10 cellular contexts compared by ENCODE assay signal in the genomic region with DNA sequence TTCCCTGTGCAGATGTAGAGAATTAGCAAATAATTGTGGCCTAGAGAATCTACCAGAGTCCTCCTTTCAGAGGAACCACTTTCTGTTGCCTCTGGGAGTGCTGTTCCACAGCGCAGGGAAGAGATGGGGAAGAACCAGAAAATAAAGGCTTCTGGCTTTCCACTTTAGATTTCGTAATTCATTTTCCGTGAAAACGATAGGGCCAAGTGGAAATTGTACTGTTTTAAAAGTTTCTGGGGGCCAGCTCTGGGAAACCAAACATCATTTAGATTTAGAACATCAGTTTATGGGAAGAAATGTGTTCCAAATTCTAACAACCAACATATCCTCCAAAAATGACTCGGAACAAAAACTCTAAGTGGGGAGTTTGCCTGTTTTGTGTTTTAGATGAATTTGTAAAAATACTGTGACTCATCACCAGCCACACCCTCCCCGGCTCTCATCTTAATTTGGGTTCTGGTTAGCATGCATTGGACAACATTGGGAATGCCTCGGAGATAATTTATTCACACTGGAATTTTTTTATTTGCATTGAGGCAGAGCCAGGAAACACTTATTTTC.
DNase-seq lines count a peak whose midpoint lies in the region; ATAC-seq and TF ChIP-seq lines count a peak whose summit lies in the region.
"Had no signal": no experiment of that assay in that cellular context is flagged by ENCODE, and none has a peak within 500 bp of the region (broad histone marks: within the 10 kb centered on the region; RNA-seq: fewer than 3 reads in every experiment).

No MANE protein-coding gene starts in this region.

- H2BK12ac ChIP-seq in H9 (ENCODE audit: insufficient read length, low read depth, low read length): no peak overlapping the region

- H2AK5ac ChIP-seq in H9 (ENCODE audit: insufficient read length, low read length): no peak overlapping the region

- ATAC-seq in heart left ventricle: peak in 3 of 4 donors; percentile 45 to 75 (median 68)

- H3K9me3 ChIP-seq in H9 (ENCODE audit: control insufficient read depth, low read depth, low read length) (no peaks in the 10 kb centered on the region), adipocyte (ENCODE audit: control insufficient read depth, low read length) (no peaks in the 10 kb centered on the region), heart left ventricle (no peaks in the 10 kb centered on the region), smooth muscle cell (replicated peaks; ENCODE audit: low read depth) (no peaks in the 10 kb centered on the region)

- H3K27ac ChIP-seq in H9 (ENCODE audit: insufficient read length, low read depth, low read length) (no peak overlapping the region), heart left ventricle (peak overlapping the region in 10 of 12 donors; percentile 6 to 80 (median 58)), smooth muscle cell (ENCODE audit: low read depth) (peak overlapping the region; percentile 30)

- no peak for TF ChIP-seq POLR2A in heart left ventricle (IDR thresholded peaks at IDR 0.05)

- no peaks in the 10 kb centered on the region for H3K23me2 ChIP-seq in H9 (ENCODE audit: insufficient read length, low read depth, low read length, poor library complexity, severe bottlenecking)

- H3K79me1 ChIP-seq in H9 (ENCODE audit: insufficient read depth, low read depth, low read length, poor library complexity, severe bottlenecking): no peaks in the 10 kb centered on the region

- no peak overlapping the region for H2AFZ ChIP-seq in H9 (ENCODE audit: low read length)
- peak overlapping the region; percentile 64 for H2AFZ ChIP-seq in smooth muscle cell (ENCODE audit: low read depth)

- no peak overlapping the region for H2BK120ac ChIP-seq in H9 (ENCODE audit: low read depth, low read length, poor library complexity, severe bottlenecking)

- no peaks in the 10 kb centered on the region for H3K27me3 ChIP-seq in H9 (ENCODE audit: insufficient read depth, low read length)
- H3K27me3 ChIP-seq in adipocyte (replicated peaks; ENCODE audit: control insufficient read depth, insufficient read depth, low read length): no peaks in the 10 kb centered on the region
- H3K27me3 ChIP-seq in heart left ventricle: no peaks in the 10 kb centered on the region
- H3K27me3 ChIP-seq in smooth muscle cell (ENCODE audit: low read depth): no peaks in the 10 kb centered on the region

- H3K4me3 ChIP-seq in adipocyte (ENCODE audit: low read length) (peak overlapping the region; percentile 51), heart left ventricle (no peak overlapping the region), smooth muscle cell (no peak overlapping the region)

- H3F3A ChIP-seq in smooth muscle cell (ENCODE audit: low read depth): no peaks in the 10 kb centered on the region

- peaks cover 8 to 10% of the 10 kb centered on the region in 2 experiments for H3K4me1 Mint-ChIP-seq in H9

- TF ChIP-seq CTCF in H9 (conservative IDR thresholded peaks at IDR 0.05) (peak; percentile 38; the same call in 1 of the 3 replicates), heart left ventricle (IDR thresholded peaks at IDR 0.05) (peak in 10 of 12 donors; percentile 8 to 60 (median 36)), smooth muscle cell (IDR thresholded peaks at IDR 0.05; ENCODE audit: borderline replicate concordance, insufficient read depth, poor library complexity, severe bottlenecking) (peak; percentile 19)

- no peaks in the 10 kb centered on the region for H4K20me1 ChIP-seq in H9 (ENCODE audit: control insufficient read depth, insufficient read depth, insufficient read length)
- no peaks in the 10 kb centered on the region for H4K20me1 ChIP-seq in smooth muscle cell (ENCODE audit: low read depth)

- no peak overlapping the region for H3K4ac ChIP-seq in H9 (ENCODE audit: low read depth, low read length)

- H3K36me3 Mint-ChIP-seq in H9 (ENCODE audit: insufficient read depth in 1 of 3, low read depth in 3 of 3): no peaks in the 10 kb centered on the region

- no peak overlapping the region for H3K23ac ChIP-seq in H9 (ENCODE audit: insufficient read length, low read depth, low read length)

- H3K4me1 ChIP-seq in H9 (ENCODE audit: insufficient read depth, low read length) (no peaks in the 10 kb centered on the region; the same call in 1 of the 2 replicates), adipocyte (ENCODE audit: control insufficient read depth, insufficient read depth, low read length) (peaks cover 43% of the 10 kb centered on the region), heart left ventricle (peaks cover 0 to 38% (median 14%) of the 10 kb centered on the region in 12 donors), smooth muscle cell (ENCODE audit: low read depth) (peaks cover 8% of the 10 kb centered on the region)

- H3K14ac ChIP-seq in H9 (ENCODE audit: insufficient read depth, low read length): no peak overlapping the region

- H3T11ph ChIP-seq in H9 (ENCODE audit: low read length): no peak overlapping the region

- H3K9ac ChIP-seq in H9 (ENCODE audit: extremely low read depth, insufficient read length, low read length) (no peak overlapping the region), adipocyte (ENCODE audit: low read length) (peak overlapping the region; percentile 83), smooth muscle cell (ENCODE audit: low read depth) (no peak overlapping the region)

- no peaks in the 10 kb centered on the region for H3K27me3 Mint-ChIP-seq in H9 (ENCODE audit: low read depth)

- H3K4me3 Mint-ChIP-seq in H9: no peak overlapping the region

- no peaks in the 10 kb centered on the region for H3K36me3 ChIP-seq in adipocyte (ENCODE audit: control insufficient read depth, insufficient read depth, low read length, severe bottlenecking)
- no peaks in the 10 kb centered on the region for H3K36me3 ChIP-seq in heart left ventricle
- no peaks in the 10 kb centered on the region for H3K36me3 ChIP-seq in smooth muscle cell (ENCODE audit: low read depth)

- no peak for DNase-seq in H9
- peak; percentile 88 for DNase-seq in adipocyte (ENCODE audit: low read depth)
- DNase-seq in heart left ventricle: no peak
- no peak for DNase-seq in smooth muscle cell (lab: John Stamatoyannopoulos, UW; ENCODE audit: unreplicated experiment)
- no peak for DNase-seq in NCI-H2029 (lab: John Stamatoyannopoulos, UW)
- DNase-seq in NCI-H1105 (lab: John Stamatoyannopoulos, UW): no peak
- DNase-seq in activated CD4-positive, CD25-positive, alpha-beta regulatory T cell treated with anti-CD3 and anti-CD28 coated beads, Interleukin-2, amount 50 U/mL, for 72 hours: no peak
- DNase-seq in stimulated activated CD4-positive, alpha-beta T cell treated with anti-CD3 and anti-CD28 coated beads, Interleukin-2, amount 100 ng/mL, for 48 hours: no peak
- DNase-seq: activated CD4-positive, alpha-beta T cell treated with anti-CD3 and anti-CD28 coated beads for 48 hours; anterior cingulate cortex had no signal

- H3K27ac Mint-ChIP-seq in H9: no peak overlapping the region

- H3K56ac ChIP-seq in H9 (ENCODE audit: insufficient read length, low read depth, low read length): no peak overlapping the region

- no peaks in the 10 kb centered on the region for H3K79me2 ChIP-seq in H9 (ENCODE audit: insufficient read depth, low read length)
- no peaks in the 10 kb centered on the region for H3K79me2 ChIP-seq in smooth muscle cell (ENCODE audit: low read depth)

- no CpG with 5 or more reads among the region's 7 CpGs for WGBS in H9 (ENCODE audit: extremely low coverage, insufficient read length, low lambda C conversion rate)
- WGBS in heart left ventricle, 4 donors: 81 to 85% (median 82%) methylated on average over 7 of the region's 7 CpGs
- WGBS in smooth muscle cell (ENCODE audit: low lambda C conversion rate): 70% methylated on average over 7 of the region's 7 CpGs

- H2BK20ac ChIP-seq in H9 (ENCODE audit: low read depth, low read length, poor library complexity, severe bottlenecking): no peak overlapping the region

- H3K18ac ChIP-seq in H9 (ENCODE audit: insufficient read length, low read depth, low read length): no peak overlapping the region

- H3K9me3 Mint-ChIP-seq in H9: no peaks in the 10 kb centered on the region; a peak in 1 of 5 replicates

- H4K91ac ChIP-seq in H9 (ENCODE audit: insufficient read length, low read depth, low read length): no peak overlapping the region

- no peak overlapping the region for H2BK5ac ChIP-seq in H9 (ENCODE audit: insufficient read length, low read length)

- H3K4me2 ChIP-seq in H9 (ENCODE audit: insufficient read depth, insufficient read length, low read length) (no peak overlapping the region), smooth muscle cell (no peak overlapping the region)

- H4K5ac ChIP-seq in H9 (ENCODE audit: insufficient read length, low read depth, low read length): no peak overlapping the region

- H2BK15ac ChIP-seq in H9 (ENCODE audit: low read depth, low read length): no peak overlapping the region

- intact Hi-C loops in heart left ventricle (cut with DNase I): loop anchor here in 3 of 10 donors (5.0 to 10.0 kb wide), 3 partner anchors 51 to 568 kb away; partner anchors contain the start of gene PDGFRA (in 1 of the 3)

- no peak overlapping the region for H4K8ac ChIP-seq in H9 (replicated peaks; ENCODE audit: insufficient read length, low read depth, low read length)
